15 cellular contexts compared by ENCODE assay signal in the genomic region with DNA sequence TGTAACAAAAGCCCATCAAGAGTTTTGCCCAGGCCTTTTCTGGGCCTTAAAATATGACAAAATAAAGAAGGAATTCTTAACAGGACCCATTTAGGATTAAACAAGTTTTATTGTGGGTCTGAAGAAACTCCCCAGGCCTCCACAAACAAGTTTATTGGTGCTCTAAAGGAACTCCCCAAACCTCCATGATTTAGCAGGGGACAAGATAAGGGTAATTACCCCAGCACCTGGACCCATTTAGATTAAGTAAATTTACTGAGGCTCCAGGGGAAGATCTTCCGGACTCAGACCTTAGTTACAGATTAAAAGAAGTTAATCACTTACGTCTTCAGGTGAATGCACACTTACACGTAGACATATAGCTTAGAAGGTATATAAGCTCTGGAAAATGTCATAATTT. TPM values are rescaled to one million over a fixed set of nuclear protein-coding genes. Genes with fewer than 3 reads are reported as not detected.
"Had no signal": no experiment of that assay in that cellular context is flagged by ENCODE, and none has a peak within 500 bp of the region (broad histone marks: within the 10 kb centered on the region; RNA-seq: fewer than 3 reads in every experiment).

No MANE protein-coding gene starts in this region.

RNA-seq across cellular contexts. Expression of a gene that starts 9.3 kb away (rescaled TPM):
- total RNA-seq: chondrocyte, dermis blood vessel endothelial cell, dorsolateral prefrontal cortex, esophagus mucosa, gastrocnemius medialis, glomerular endothelial cell, heart right ventricle, kidney, left ventricle myocardium superior, lower lobe of right lung, lung microvascular endothelial cell, mesenteric fat pad, mesothelial cell of epicardium, myocyte had no signal
- polyA plus RNA-seq: heart right ventricle, immature natural killer cell had no signal
